1 cellular context compared by ENCODE assay signal in genomic region chr2:114610677-114611076, GRCh38.
TF ChIP-seq lines count a peak whose summit lies in the region.

No MANE protein-coding gene starts in this region.

TF ChIP-seq in GM23338, 12 proteins besides CTCF, POLR2A, EP300 and RAD21 (continued from another document):
- TF ChIP-seq ZNF331 (CRISPR knock-in tag; IDR thresholded peaks at IDR 0.05; ENCODE audit: low read depth) (no peak), EZH2phosphoT487 (IDR thresholded peaks at IDR 0.05; ENCODE audit: unreplicated experiment) (no peak), REST (IDR thresholded peaks at IDR 0.05; ENCODE audit: unreplicated experiment) (no peak)
TF ChIP-seq in GM23338: peak in this region for 0.
